ENCODE assay signal across 34 cellular contexts in the genomic region with DNA sequence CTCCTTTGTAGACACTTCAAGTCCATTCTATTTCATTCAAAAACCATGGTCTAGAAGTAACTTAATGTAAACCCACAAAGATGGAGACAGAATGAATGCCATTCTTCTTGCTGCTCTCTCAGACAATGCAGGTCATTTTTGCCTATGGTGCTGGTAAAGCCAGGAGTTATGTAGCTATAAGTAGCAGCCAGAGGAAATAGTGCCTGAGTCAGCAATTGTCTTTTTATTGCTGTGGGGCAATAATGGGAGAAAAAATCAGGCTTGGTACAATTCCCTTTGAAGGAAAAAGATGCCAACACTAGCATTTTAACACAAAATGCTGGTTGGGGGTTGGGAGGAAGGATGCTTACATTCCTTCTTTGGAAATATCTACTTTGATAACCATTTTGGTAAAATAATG. TPM values are rescaled to one million over a fixed set of nuclear protein-coding genes. Genes with fewer than 3 reads are reported as not detected.
"Had no signal": no experiment of that assay in that cellular context is flagged by ENCODE, and none has a peak within 500 bp of the region (broad histone marks: within the 10 kb centered on the region; RNA-seq: fewer than 3 reads in every experiment).

No MANE protein-coding gene starts in this region.

- H2AFZ ChIP-seq: PC-9 had no signal

- H3K27ac ChIP-seq: ascending aorta, KMS-11, PC-9, RWPE1, WERI-Rb-1 had no signal

- H3K27me3 Mint-ChIP-seq: activated CD8-positive, alpha-beta T cell treated with anti-CD3 and anti-CD28 coated beads for 36 hours had no signal

- DNase-seq: activated CD4-positive, alpha-beta T cell treated with anti-CD3 and anti-CD28 coated beads, Interleukin-2, amount 10 ng/mL, durations not matched to agents 24 days and 14 days; activated CD4-positive, alpha-beta T cell treated with anti-CD3 and anti-CD28 coated beads, Interleukin-2, amount 50 U/mL, for 4 hours; activated CD8-positive, alpha-beta T cell treated with anti-CD3 and anti-CD28 coated beads for 36 hours; activated effector memory CD4-positive, alpha-beta T cell treated with anti-CD3 and anti-CD28 coated beads, Interleukin-2, amount 50 U/mL, for 16 hours; activated naive CD4-positive, alpha-beta T cell; activated naive CD8-positive, alpha-beta T cell treated with anti-CD3 and anti-CD28 coated beads, Interleukin-2, amount 10 ng/mL, durations not matched to agents 7 days and 5 days; activated T-cell treated with anti-CD3 and anti-CD28 coated beads, Interleukin-2, amount 50 U/mL, for 1 hour; activated T-cell treated with anti-CD3 and anti-CD28 coated beads, Interleukin-2, amount 50 U/mL, for 72 hours; amygdala; MM.1S; MV-4-11; NCI-H1092; NCI-H1436 treated with DMSO at 0.1 percent for 48 hours; NCI-H1694 treated with DMSO at 0.1 percent for 48 hours; NCI-H2029; NCI-H2107; NCI-H2171; NCI-H226; NCI-H446 treated with DMSO at 0.1 percent for 48 hours; NCI-H748 treated with DMSO at 0.1 percent for 48 hours; PC-9; SW 1271; T-helper 1 cell; T1000; WERI-Rb-1 had no signal

- H3K4me1 ChIP-seq: ascending aorta had no signal

- H3K9ac ChIP-seq: KMS-11 had no signal

- H3K9me3 ChIP-seq: ascending aorta had no signal

- H3K4me3 Mint-ChIP-seq: activated CD4-positive, alpha-beta T cell treated with anti-CD3 and anti-CD28 coated beads, Interleukin-2, amount 10 ng/mL, durations not matched to agents 24 days and 14 days; activated CD8-positive, alpha-beta T cell treated with anti-CD3 and anti-CD28 coated beads for 36 hours; activated naive CD4-positive, alpha-beta T cell treated with anti-CD3 and anti-CD28 coated beads, Interleukin-2, amount 50 U/mL, for 24 hours; activated naive CD8-positive, alpha-beta T cell treated with anti-CD3 and anti-CD28 coated beads, Interleukin-2, amount 10 ng/mL, durations not matched to agents 7 days and 5 days; activated T-cell treated with anti-CD3 and anti-CD28 coated beads, Interleukin-2, amount 50 U/mL, for 72 hours; activated T-helper 17 cell treated with anti-CD3 and anti-CD28 coated beads, Interleukin-2, amount 50 U/mL, for 72 hours had no signal

- H3K36me3 ChIP-seq: ascending aorta, WERI-Rb-1 had no signal

- H3K27me3 ChIP-seq: ascending aorta had no signal

- H3K4me1 Mint-ChIP-seq: activated CD4-positive, alpha-beta T cell treated with anti-CD3 and anti-CD28 coated beads, Interleukin-2, amount 10 ng/mL, durations not matched to agents 24 days and 14 days; activated naive CD4-positive, alpha-beta T cell treated with anti-CD3 and anti-CD28 coated beads, Interleukin-2, amount 50 U/mL, for 24 hours; activated naive CD8-positive, alpha-beta T cell treated with anti-CD3 and anti-CD28 coated beads, Interleukin-2, amount 10 ng/mL, durations not matched to agents 7 days and 5 days; activated T-helper 17 cell treated with anti-CD3 and anti-CD28 coated beads, Interleukin-2, amount 50 U/mL, for 72 hours had no signal

- H3K27ac Mint-ChIP-seq: activated CD4-positive, alpha-beta T cell treated with anti-CD3 and anti-CD28 coated beads, Interleukin-2, amount 10 ng/mL, durations not matched to agents 24 days and 14 days; activated CD8-positive, alpha-beta T cell treated with anti-CD3 and anti-CD28 coated beads for 36 hours; activated naive CD4-positive, alpha-beta T cell treated with anti-CD3 and anti-CD28 coated beads, Interleukin-2, amount 50 U/mL, for 24 hours; activated naive CD8-positive, alpha-beta T cell treated with anti-CD3 and anti-CD28 coated beads, Interleukin-2, amount 10 ng/mL, durations not matched to agents 7 days and 5 days; activated T-cell treated with anti-CD3 and anti-CD28 coated beads, Interleukin-2, amount 50 U/mL, for 72 hours; activated T-helper 17 cell treated with anti-CD3 and anti-CD28 coated beads, Interleukin-2, amount 50 U/mL, for 72 hours had no signal

- FAIRE-seq: RCC 7860 had no signal

- H3K36me3 Mint-ChIP-seq: activated naive CD4-positive, alpha-beta T cell treated with anti-CD3 and anti-CD28 coated beads, Interleukin-2, amount 50 U/mL, for 24 hours; activated naive CD8-positive, alpha-beta T cell treated with anti-CD3 and anti-CD28 coated beads, Interleukin-2, amount 10 ng/mL, durations not matched to agents 7 days and 5 days had no signal

- H3K4me3 ChIP-seq: ascending aorta, PC-9 had no signal

- H3K9me3 Mint-ChIP-seq: activated CD4-positive, alpha-beta T cell treated with anti-CD3 and anti-CD28 coated beads, Interleukin-2, amount 10 ng/mL, durations not matched to agents 24 days and 14 days; activated CD8-positive, alpha-beta T cell treated with anti-CD3 and anti-CD28 coated beads for 36 hours; activated naive CD4-positive, alpha-beta T cell treated with anti-CD3 and anti-CD28 coated beads, Interleukin-2, amount 50 U/mL, for 24 hours; activated naive CD8-positive, alpha-beta T cell treated with anti-CD3 and anti-CD28 coated beads, Interleukin-2, amount 10 ng/mL, durations not matched to agents 7 days and 5 days; activated T-cell treated with anti-CD3 and anti-CD28 coated beads, Interleukin-2, amount 50 U/mL, for 72 hours; activated T-helper 17 cell treated with anti-CD3 and anti-CD28 coated beads, Interleukin-2, amount 50 U/mL, for 72 hours had no signal

- H3K4me2 ChIP-seq: KMS-11, PC-9 had no signal

RNA-seq across cellular contexts. Expression of gene SCN1A, which starts 43.5 kb away (rescaled TPM):
- total RNA-seq: activated CD4-positive, alpha-beta T cell treated with anti-CD3 and anti-CD28 coated beads, Interleukin-2, amount 10 ng/mL, durations not matched to agents 24 days and 14 days; activated CD8-positive, alpha-beta memory T cell treated with anti-CD3 and anti-CD28 coated beads for 36 hours; activated CD8-positive, alpha-beta T cell treated with anti-CD3 and anti-CD28 coated beads for 36 hours; activated naive CD8-positive, alpha-beta T cell treated with anti-CD3 and anti-CD28 coated beads, Interleukin-2, amount 10 ng/mL, durations not matched to agents 7 days and 5 days; activated T-cell treated with anti-CD3 and anti-CD28 coated beads, Interleukin-2, amount 50 U/mL, for 72 hours; activated T-helper 17 cell treated with anti-CD3 and anti-CD28 coated beads, Interleukin-2, amount 50 U/mL, for 72 hours; ascending aorta; OCI-LY7; PC-9; T-helper 2 cell treated with Interferon-gamma antibody and Interleukin-4, amounts not matched to agents 100 ng/mL and 5 ng/mL, for 36 hours had no signal
